Comparison of ENCODE assay signal across 1 cellular context in the genomic region with DNA sequence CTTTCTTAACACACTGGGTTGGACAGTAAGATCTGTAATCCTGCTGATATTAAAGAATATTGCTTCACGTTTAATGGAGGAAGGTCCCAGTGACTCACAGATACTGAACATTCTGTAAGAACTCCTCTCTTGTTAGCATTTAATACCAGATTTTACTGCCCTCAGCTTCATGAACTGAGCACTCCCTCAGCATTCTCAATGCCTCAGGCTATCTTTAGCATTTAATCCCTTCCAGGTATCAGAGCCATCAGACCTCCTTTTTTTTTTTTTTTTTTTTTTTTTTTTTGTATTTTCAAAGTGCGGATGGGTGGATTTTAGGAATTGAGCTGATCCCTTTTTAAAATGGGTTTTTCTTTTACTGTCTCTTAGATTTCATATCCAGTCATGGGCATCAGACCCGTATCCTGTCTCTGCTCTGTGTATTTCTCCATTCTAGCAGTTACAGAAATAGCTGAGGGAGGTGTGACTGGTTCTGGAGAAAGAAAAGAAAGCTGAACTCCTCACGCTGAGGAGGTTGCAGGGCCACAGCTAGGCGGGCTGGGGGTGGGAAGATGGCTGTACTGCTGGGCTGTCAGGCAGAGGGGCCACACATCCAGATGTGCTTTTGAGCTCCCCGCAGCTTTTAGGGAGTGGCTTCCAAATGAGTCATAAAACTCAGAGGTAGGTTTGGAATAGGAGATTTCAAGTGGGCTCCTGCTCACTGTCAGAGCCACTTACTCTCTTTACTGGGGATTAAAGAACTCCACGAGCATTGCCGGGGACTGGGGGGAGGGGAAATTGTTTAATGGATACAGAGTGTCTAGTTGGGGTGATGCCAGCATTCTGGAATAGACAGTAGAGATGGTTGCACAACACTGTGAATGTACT.
TF ChIP-seq lines count a peak whose summit lies in the region.

No MANE protein-coding gene starts in this region.

TF ChIP-seq in H1, 55 proteins besides CTCF, POLR2A, EP300 and RAD21 (continued from another document):
- TF ChIP-seq, protein P1, sequence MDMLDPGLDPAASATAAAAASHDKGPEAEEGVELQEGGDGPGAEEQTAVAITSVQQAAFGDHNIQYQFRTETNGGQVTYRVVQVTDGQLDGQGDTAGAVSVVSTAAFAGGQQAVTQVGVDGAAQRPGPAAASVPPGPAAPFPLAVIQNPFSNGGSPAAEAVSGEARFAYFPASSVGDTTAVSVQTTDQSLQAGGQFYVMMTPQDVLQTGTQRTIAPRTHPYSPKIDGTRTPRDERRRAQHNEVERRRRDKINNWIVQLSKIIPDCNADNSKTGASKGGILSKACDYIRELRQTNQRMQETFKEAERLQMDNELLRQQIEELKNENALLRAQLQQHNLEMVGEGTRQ (IDR thresholded peaks at IDR 0.05; ENCODE audit: low read length): no peak
- TF ChIP-seq CBX5 (IDR thresholded peaks at IDR 0.05; ENCODE audit: low read depth, low read length) (no peak), SIN3A (conservative IDR thresholded peaks at IDR 0.05 in 1 of 2, IDR thresholded peaks at IDR 0.05 in 1 of 2; ENCODE audit: low read depth in 1 of 2, low read length in 2 of 2) (no peak), SP2 (IDR thresholded peaks at IDR 0.05; ENCODE audit: low read length) (no peak)
